8 cellular contexts compared by ENCODE assay signal in the genomic region with DNA sequence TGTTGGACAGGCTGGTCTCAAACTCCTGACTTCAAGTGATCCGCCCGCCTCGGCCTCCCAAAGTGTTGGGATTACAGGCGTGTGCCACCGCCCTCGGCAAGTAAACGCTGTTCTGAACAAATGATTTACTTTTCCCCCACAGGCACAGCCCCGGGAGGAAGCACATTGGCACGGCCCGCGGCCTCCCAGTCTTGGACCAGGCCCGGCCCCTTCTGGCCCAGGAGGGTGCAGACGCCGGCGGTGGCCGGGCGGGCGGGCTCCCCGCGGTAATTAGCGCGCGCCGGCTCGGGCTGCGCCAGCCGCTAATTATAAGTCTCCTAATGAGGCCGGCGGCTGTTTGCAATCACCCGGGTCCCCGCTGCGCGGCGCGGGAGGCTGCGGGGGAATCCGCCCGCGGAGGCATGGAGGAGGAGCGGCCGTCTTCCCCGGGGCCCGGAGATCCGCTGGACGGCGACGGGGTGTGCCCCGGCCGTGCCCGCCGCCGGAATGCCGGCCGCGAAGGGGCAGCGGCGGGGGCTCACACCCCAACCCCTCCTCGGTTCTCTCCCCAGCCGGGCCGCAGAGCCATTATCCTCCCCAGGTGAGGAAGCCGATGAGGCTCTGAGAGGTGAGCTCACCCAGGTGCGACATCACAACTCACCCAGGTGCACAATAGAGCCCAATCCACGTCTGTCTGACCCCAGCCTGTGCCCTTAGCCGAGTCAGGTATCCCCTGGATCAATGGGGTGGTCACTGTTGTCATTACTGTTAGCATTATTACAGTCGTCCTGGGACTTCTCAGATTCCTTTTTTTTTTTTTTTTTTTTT.
DNase-seq lines count a peak whose midpoint lies in the region; ATAC-seq and TF ChIP-seq lines count a peak whose summit lies in the region.

No MANE protein-coding gene starts in this region.

- TF ChIP-seq POLR2A in GM18505 (IDR thresholded peaks at IDR 0.05; ENCODE audit: borderline replicate concordance, extremely low read depth, insufficient read depth, insufficient read length): no peak

- H4K20me1 ChIP-seq in BLaER1: peaks cover 25% of the 10 kb centered on the region

- peak overlapping the region; percentile 86 for H3K4me2 ChIP-seq in BLaER1

- H3K9ac ChIP-seq in BLaER1 (peak overlapping the region; percentile 45; the same call in 1 of the 2 replicates), iPS-20b (ENCODE audit: low read depth, low read length) (peak overlapping the region; percentile 34; the same call in 1 of the 2 replicates)

- H3K4me1 ChIP-seq in BLaER1 (peaks cover 32% of the 10 kb centered on the region), iPS-20b (ENCODE audit: insufficient read depth, low read length) (no peaks in the 10 kb centered on the region; the same call in 1 of the 2 replicates)

- no peak for ATAC-seq in GM18505 (IDR thresholded peaks at IDR 0.05; ENCODE audit: unreplicated experiment)

- peaks cover 3% of the 10 kb centered on the region for H3K36me3 ChIP-seq in BLaER1
- H3K36me3 ChIP-seq in iPS-20b (ENCODE audit: insufficient read depth, low read depth, low read length): peaks cover 5% of the 10 kb centered on the region

- H3K27me3 ChIP-seq in BLaER1 (peaks cover 42% of the 10 kb centered on the region), iPS-20b (ENCODE audit: insufficient read depth, low read length) (peaks cover 31% of the 10 kb centered on the region)

- H3K4me3 ChIP-seq in BLaER1: peak overlapping the region; percentile 61
- peak overlapping the region; percentile 56; the same call in 1 of the 2 replicates for H3K4me3 ChIP-seq in iPS-20b (ENCODE audit: low read length)
- peak overlapping the region; percentile 13 to 43 (median 23) for H3K4me3 ChIP-seq in skin epidermis

- no peak overlapping the region for H3K27ac ChIP-seq in BLaER1
- no peak overlapping the region for H3K27ac ChIP-seq in iPS-20b (ENCODE audit: low read length)
- H3K27ac ChIP-seq in skin epidermis: peak overlapping the region in 2 of 21 experiments; percentile 15 to 54

- DNase-seq in HuH-7 (ENCODE audit: low spot score): peak; percentile 34
- DNase-seq in T-helper 22 cell (ENCODE audit: low read depth): peak; percentile 32
- DNase-seq in astrocyte of the hippocampus (ENCODE audit: low read depth, low spot score): peak; percentile 57
- no peak for DNase-seq in NCI-H128 (lab: John Stamatoyannopoulos, UW; ENCODE audit: unreplicated experiment)

- H3K9me3 ChIP-seq in BLaER1: no peaks in the 10 kb centered on the region
- no peaks in the 10 kb centered on the region for H3K9me3 ChIP-seq in iPS-20b (ENCODE audit: insufficient read depth, low read depth, low read length)
